ENCODE assay signal across 24 cellular contexts in genomic region chr4:56704074-56704473, GRCh38. TPM values are rescaled to one million over a fixed set of nuclear protein-coding genes. Genes with fewer than 3 reads are reported as not detected.
DNase-seq lines count a peak whose midpoint lies in the region; FAIRE-seq and TF ChIP-seq lines count a peak whose summit lies in the region.
"Had no signal": no experiment of that assay in that cellular context is flagged by ENCODE, and none has a peak within 500 bp of the region (broad histone marks: within the 10 kb centered on the region; RNA-seq: fewer than 3 reads in every experiment).

No MANE protein-coding gene starts in this region.

- peak overlapping the region; percentile 54 for H2AFZ ChIP-seq in neural progenitor cell (replicated peaks)

- no peak overlapping the region for H3K4me3 Mint-ChIP-seq in MCF 10A (ENCODE audit: unreplicated experiment)
- H3K4me3 Mint-ChIP-seq in neural progenitor cell: no peak overlapping the region
- no peak overlapping the region for H3K4me3 Mint-ChIP-seq in CD4-positive, alpha-beta memory T cell
- H3K4me3 Mint-ChIP-seq: activated naive CD4-positive, alpha-beta T cell treated with anti-CD3 and anti-CD28 coated beads, Interleukin-2, amount 10 ng/mL, durations not matched to agents 7 days and 5 days; naive thymus-derived CD4-positive, alpha-beta T cell; type B pancreatic cell had no signal

- H3K4me3 ChIP-seq in breast epithelium (peak overlapping the region in 1 of 3 donors; percentile 31), neural progenitor cell (no peak overlapping the region), vagina (no peak overlapping the region)
- H3K4me3 ChIP-seq in CD4-positive, alpha-beta memory T cell (ENCODE audit: low read length in 2 of 2): no peak overlapping the region
- H3K4me3 ChIP-seq: heart right ventricle, pancreas had no signal

- H3K9ac ChIP-seq in neural progenitor cell: no peak overlapping the region

- POLR2A ChIA-PET in MCF 10A (lab: Yijun Ruan, JAX): no interaction called here
- POLR2A ChIA-PET in CD4-positive, alpha-beta memory T cell (lab: Charles Lee; ENCODE audit: partially characterized antibody): no interaction called here

- no peak overlapping the region for H3K4me2 ChIP-seq in neural progenitor cell

- DNase-seq in breast epithelium (ENCODE audit: low spot score in 2 of 2) (no peak), MCF 10A (ENCODE audit: unreplicated experiment) (no peak), epithelial cell of prostate (ENCODE audit: low read depth, low spot score) (no peak), neural progenitor cell (ENCODE audit: low spot score) (no peak), vagina (ENCODE audit: extremely low spot score in 2 of 2) (no peak), HTR-8/SVneo (ENCODE audit: insufficient read length, low spot score) (no peak)
- DNase-seq in CD4-positive, alpha-beta memory T cell: no peak
- no peak for DNase-seq in effector CD4-positive, alpha-beta T cell
- DNase-seq: activated naive CD4-positive, alpha-beta T cell treated with anti-CD3 and anti-CD28 coated beads, Interleukin-2, amount 10 ng/mL, durations not matched to agents 7 days and 5 days; activated T-cell treated with anti-CD3 and anti-CD28 coated beads, Interleukin-2, amount 50 U/mL, for 48 hours; aorta; BE2C; heart right ventricle; naive thymus-derived CD4-positive, alpha-beta T cell; NCI-H1105; NCI-H2081 treated with DMSO at 0.1 percent for 48 hours; NCI-H510A treated with DMSO at 0.1 percent for 48 hours; pancreas; stimulated activated CD4-positive, alpha-beta T cell treated with anti-CD3 and anti-CD28 coated beads, Interleukin-2, amount 100 ng/mL, for 48 hours; stimulated activated naive CD8-positive, alpha-beta T cell treated with anti-CD3 and anti-CD28 coated beads, Interleukin-15, Interleukin-2, amounts not matched to agents 100 U/mL and 50 U/mL, for 24 hours; SW 1271 had no signal

- H3K9me3 ChIP-seq in breast epithelium (no peaks in the 10 kb centered on the region), neural progenitor cell (ENCODE audit: low read depth) (no peaks in the 10 kb centered on the region), vagina (no peaks in the 10 kb centered on the region)
- H3K9me3 ChIP-seq in CD4-positive, alpha-beta memory T cell (ENCODE audit: control insufficient read depth in 1 of 2, low read length in 2 of 2): no peaks in the 10 kb centered on the region
- H3K9me3 ChIP-seq: BE2C, pancreas had no signal

- H3K9me3 Mint-ChIP-seq in MCF 10A (ENCODE audit: unreplicated experiment): no peaks in the 10 kb centered on the region
- H3K9me3 Mint-ChIP-seq in neural progenitor cell: no peaks in the 10 kb centered on the region
- no peaks in the 10 kb centered on the region for H3K9me3 Mint-ChIP-seq in CD4-positive, alpha-beta memory T cell
- H3K9me3 Mint-ChIP-seq: activated naive CD4-positive, alpha-beta T cell treated with anti-CD3 and anti-CD28 coated beads, Interleukin-2, amount 10 ng/mL, durations not matched to agents 7 days and 5 days; naive thymus-derived CD4-positive, alpha-beta T cell; type B pancreatic cell had no signal

- no peaks in the 10 kb centered on the region for H3K79me2 ChIP-seq in neural progenitor cell (ENCODE audit: low read depth)

- no peaks in the 10 kb centered on the region for H3K4me1 ChIP-seq in breast epithelium
- peaks cover 6% of the 10 kb centered on the region for H3K4me1 ChIP-seq in neural progenitor cell
- H3K4me1 ChIP-seq in vagina: peaks cover 21% of the 10 kb centered on the region
- H3K4me1 ChIP-seq in CD4-positive, alpha-beta memory T cell (ENCODE audit: insufficient read depth, low read length): no peaks in the 10 kb centered on the region
- H3K4me1 ChIP-seq: BE2C, pancreas had no signal

- H3K4me1 Mint-ChIP-seq in MCF 10A (ENCODE audit: insufficient read depth, unreplicated experiment): peaks cover 5% of the 10 kb centered on the region
- H3K4me1 Mint-ChIP-seq in neural progenitor cell: no peaks in the 10 kb centered on the region
- H3K4me1 Mint-ChIP-seq in CD4-positive, alpha-beta memory T cell: peaks cover 0 to 5% (median 1%) of the 10 kb centered on the region in 4 donors
- H3K4me1 Mint-ChIP-seq: activated naive CD4-positive, alpha-beta T cell treated with anti-CD3 and anti-CD28 coated beads, Interleukin-2, amount 10 ng/mL, durations not matched to agents 7 days and 5 days had no signal

- CTCF ChIA-PET in MCF 10A (lab: Yijun Ruan, JAX): interaction anchor here (0.7 kb wide), 1 partner anchor 19 kb away, joined by 3 read pairs; no protein-coding TSS in a partner anchor
- CTCF ChIA-PET in CD4-positive, alpha-beta memory T cell (lab: Charles Lee; ENCODE audit: partially characterized antibody): no interaction called here

- H3K27ac Mint-ChIP-seq in MCF 10A (ENCODE audit: low read depth, unreplicated experiment) (no peak overlapping the region), neural progenitor cell (no peak overlapping the region)
- peak overlapping the region in 1 of 7 donors; percentile 80 for H3K27ac Mint-ChIP-seq in CD4-positive, alpha-beta memory T cell
- H3K27ac Mint-ChIP-seq: activated naive CD4-positive, alpha-beta T cell treated with anti-CD3 and anti-CD28 coated beads, Interleukin-2, amount 10 ng/mL, durations not matched to agents 7 days and 5 days; naive thymus-derived CD4-positive, alpha-beta T cell; type B pancreatic cell had no signal

- H3K27me3 ChIP-seq in breast epithelium (no peaks in the 10 kb centered on the region), neural progenitor cell (no peaks in the 10 kb centered on the region), vagina (no peaks in the 10 kb centered on the region)
- no peaks in the 10 kb centered on the region for H3K27me3 ChIP-seq in CD4-positive, alpha-beta memory T cell (ENCODE audit: insufficient read depth, low read length)
- H3K27me3 ChIP-seq: heart right ventricle, pancreas had no signal

- no peaks in the 10 kb centered on the region for H4K20me1 ChIP-seq in neural progenitor cell (ENCODE audit: low read depth)

- no peak for FAIRE-seq in HTR-8/SVneo (lab: Jason Lieb, UNC)
- FAIRE-seq: D721Med, pancreas had no signal

- no peaks in the 10 kb centered on the region for H3K27me3 Mint-ChIP-seq in MCF 10A (ENCODE audit: insufficient read depth, unreplicated experiment)
- peaks cover 2% of the 10 kb centered on the region for H3K27me3 Mint-ChIP-seq in neural progenitor cell (ENCODE audit: insufficient read depth, low read depth)
- H3K27me3 Mint-ChIP-seq in CD4-positive, alpha-beta memory T cell: peaks cover 1 to 3% of the 10 kb centered on the region in 2 donors
- H3K27me3 Mint-ChIP-seq: activated naive CD4-positive, alpha-beta T cell treated with anti-CD3 and anti-CD28 coated beads, Interleukin-2, amount 10 ng/mL, durations not matched to agents 7 days and 5 days; type B pancreatic cell had no signal

- H3K36me3 ChIP-seq in breast epithelium (no peaks in the 10 kb centered on the region), neural progenitor cell (no peaks in the 10 kb centered on the region), vagina (no peaks in the 10 kb centered on the region)
- H3K36me3 ChIP-seq in CD4-positive, alpha-beta memory T cell (ENCODE audit: insufficient read depth, low read length): no peaks in the 10 kb centered on the region
- H3K36me3 ChIP-seq: BE2C, heart right ventricle, pancreas had no signal

- BruUV-seq in MCF 10A (replicated peaks; lab: Mats Ljungman, UMichigan): no TSS peak

- H3K27ac ChIP-seq in breast epithelium: peak overlapping the region; percentile 21 to 38
- H3K27ac ChIP-seq in epithelial cell of prostate: peak overlapping the region; percentile 29
- no peak overlapping the region for H3K27ac ChIP-seq in neural progenitor cell
- H3K27ac ChIP-seq in vagina: peak overlapping the region; percentile 69
- H3K27ac ChIP-seq in CD4-positive, alpha-beta memory T cell (ENCODE audit: low read depth, low read length): no peak overlapping the region
- H3K27ac ChIP-seq: 22Rv1, pancreas had no signal

- no peaks in the 10 kb centered on the region for H3K36me3 Mint-ChIP-seq in MCF 10A (ENCODE audit: insufficient read depth, unreplicated experiment)
- H3K36me3 Mint-ChIP-seq in neural progenitor cell: no peaks in the 10 kb centered on the region
- H3K36me3 Mint-ChIP-seq in CD4-positive, alpha-beta memory T cell: no peaks in the 10 kb centered on the region
- H3K36me3 Mint-ChIP-seq: activated naive CD4-positive, alpha-beta T cell treated with anti-CD3 and anti-CD28 coated beads, Interleukin-2, amount 10 ng/mL, durations not matched to agents 7 days and 5 days; naive thymus-derived CD4-positive, alpha-beta T cell; type B pancreatic cell had no signal

- TF ChIP-seq CTCF in breast epithelium (IDR thresholded peaks at IDR 0.05) (no peak), MCF 10A (IDR thresholded peaks at IDR 0.05; ENCODE audit: unreplicated experiment) (no peak), neural progenitor cell (IDR thresholded peaks at IDR 0.05) (no peak), vagina (IDR thresholded peaks at IDR 0.05) (no peak)

- TF ChIP-seq POLR2A in breast epithelium (IDR thresholded peaks at IDR 0.05): no peak
- TF ChIP-seq POLR2A in vagina (IDR thresholded peaks at IDR 0.05): no peak

- intact Hi-C loops in breast epithelium (cut with DNase I; ENCODE audit: low total_unique reads): no loop called here
- intact Hi-C loops in MCF 10A (cut with micrococcal nuclease): no loop called here
- intact Hi-C loops in vagina (cut with DNase I): no loop called here
- intact Hi-C loops in CD4-positive, alpha-beta memory T cell (cut with micrococcal nuclease): no loop called here

- no peaks in the 10 kb centered on the region for H3F3A ChIP-seq in neural progenitor cell (ENCODE audit: low read depth)

RNA-seq across cellular contexts. Expression of gene HOPX, which starts 23.0 kb away (rescaled TPM):
- total RNA-seq in breast epithelium: 1 to 10 TPM; 3.8 to 9.8 (median 4.8) TPM
- total RNA-seq in MCF 10A (2022): not detected in 2 replicates
- 2.6 and 2.8 TPM in 2 replicates for total RNA-seq in neural progenitor cell (ENCODE audit: low replicate concordance)
- total RNA-seq in vagina: 112 TPM
- total RNA-seq in CD4-positive, alpha-beta memory T cell: 10 to 100 TPM; 16.9 to 19.3 TPM
- polyA plus RNA-seq in CD4-positive, alpha-beta memory T cell: 100 to 1,000 TPM; 128 to 163 TPM

Comparison
In these comparisons a context has a peak if more than half of its experiments do, and no peak if none do; other contexts are left out.
1. H3K27ac ChIP-seq: peak in breast epithelium (2 of 2), epithelial cell of prostate (single experiment) and vagina (single experiment); none in neural progenitor cell (single experiment) and CD4-positive, alpha-beta memory T cell (single experiment).